Comparison of ENCODE assay signal across 18 cellular contexts in genomic region chr19:48552406-48553322, GRCh38. TPM values are rescaled to one million over a fixed set of nuclear protein-coding genes. Genes with fewer than 3 reads are reported as not detected.
DNase-seq lines count a peak whose midpoint lies in the region; ATAC-seq and TF ChIP-seq lines count a peak whose summit lies in the region.
"Had no signal": no experiment of that assay in that cellular context is flagged by ENCODE, and none has a peak within 500 bp of the region (broad histone marks: within the 10 kb centered on the region; RNA-seq: fewer than 3 reads in every experiment).

No MANE protein-coding gene starts in this region.

- DNase-seq in HCEC 1CT, result peak; percentile 13
- DNase-seq in Panc1 (ENCODE audit: low read depth, low spot score), result no peak
- no peak for DNase-seq in GOT3 (lab: John Stamatoyannopoulos, UW)
- DNase-seq in activated CD8-positive, alpha-beta memory T cell treated with anti-CD3 and anti-CD28 coated beads, Interleukin-2, amount 50 U/mL, for 48 hours, result no peak
- DNase-seq: activated CD8-positive, alpha-beta memory T cell treated with anti-CD3 and anti-CD28 coated beads for 24 hours; adrenal gland; AML-193; effector CD8-positive, alpha-beta T cell; GDM1; hypothalamus; KG1; right lobe of liver; T-cell had no signal

- H3K9me3 ChIP-seq in Panc1 (ENCODE audit: control insufficient read depth, insufficient read depth, low read depth, low read length) (no peaks in the 10 kb centered on the region), esophagus (ENCODE audit: control insufficient read depth in 2 of 2, insufficient read depth in 1 of 2, low read depth in 1 of 2, low read length in 1 of 2) (no peaks in the 10 kb centered on the region)
- H3K9me3 ChIP-seq: adrenal gland, right lobe of liver had no signal

- in situ Hi-C loops in Panc1 (cut with HindIII; ENCODE audit: low pct_unique_long_range_greater_than_20kb, low sequenced_read_pairs), result no loop called here

- no peak for TF ChIP-seq CTCF in Panc1 (IDR thresholded peaks at IDR 0.05)

- H3K36me3 ChIP-seq in Panc1 (ENCODE audit: control insufficient read depth, insufficient read depth, low read length), result no peaks in the 10 kb centered on the region
- H3K36me3 ChIP-seq in esophagus (ENCODE audit: control insufficient read depth in 2 of 2, insufficient read depth in 2 of 2, low read length in 1 of 2), result no peaks in the 10 kb centered on the region
- H3K36me3 ChIP-seq: adrenal gland, right lobe of liver had no signal

- POLR2A ChIA-PET in Panc1 (lab: Charles Lee), result interaction anchor here (0.5 kb wide), 1 partner anchor 101 kb away, joined by 7 read pairs; no protein-coding TSS in a partner anchor

- peak overlapping the region; percentile 75 for H3K27ac ChIP-seq in Panc1 (ENCODE audit: low read length)
- H3K27ac ChIP-seq in esophagus (ENCODE audit: low read depth in 2 of 2, low read length in 1 of 2), result peak overlapping the region; percentile 50 to 87
- H3K27ac ChIP-seq in skin epidermis, result peak overlapping the region in 18 of 21 experiments; percentile 7 to 91 (median 72)
- H3K27ac ChIP-seq: right lobe of liver had no signal

- intact Hi-C loops in Panc1 (cut with micrococcal nuclease; ENCODE audit: unreplicated experiment), result no loop called here

- CTCF ChIA-PET in Panc1 (lab: Charles Lee), result no interaction called here

- 73 to 76% methylated on average over 19 of the region's 19 CpGs for WGBS in esophagus, 2 donors

- BruUV-seq in Panc1 (replicated peaks; lab: Mats Ljungman, UMichigan), result no TSS peak

- ATAC-seq in Panc1, result no peak
- no peak for ATAC-seq in GM18867 (IDR thresholded peaks at IDR 0.05; ENCODE audit: unreplicated experiment)
- ATAC-seq: T-cell had no signal

- H3K4me1 ChIP-seq in Panc1 (ENCODE audit: control insufficient read depth, insufficient read depth, low read length), result peaks cover 27% of the 10 kb centered on the region
- H3K4me1 ChIP-seq in esophagus (ENCODE audit: control insufficient read depth in 2 of 2, insufficient read depth in 2 of 2, low read length in 1 of 2), result peaks cover 2 to 6% of the 10 kb centered on the region in 2 donors
- H3K4me1 ChIP-seq: right lobe of liver had no signal

- H3K4me3 ChIP-seq in Panc1 (ENCODE audit: low read depth in 2 of 2, low read length in 2 of 2), result no peak overlapping the region
- peak overlapping the region; percentile 59 to 71 for H3K4me3 ChIP-seq in esophagus (ENCODE audit: low read depth in 1 of 2, low read length in 2 of 2)
- H3K4me3 ChIP-seq in skin epidermis, result peak overlapping the region; percentile 16 to 36 (median 26)
- H3K4me3 ChIP-seq: adrenal gland, right lobe of liver had no signal

- H3K27me3 ChIP-seq in Panc1 (ENCODE audit: control insufficient read depth, insufficient read depth, low read length) (no peaks in the 10 kb centered on the region), esophagus (ENCODE audit: control insufficient read depth in 1 of 2, insufficient read depth in 2 of 2, low read length in 2 of 2) (no peaks in the 10 kb centered on the region)
- H3K27me3 ChIP-seq: adrenal gland, right lobe of liver had no signal

RNA-seq across cellular contexts. Expression of gene SULT2B1, which starts 0.7 kb away (rescaled TPM):
- 3.6 TPM for total RNA-seq in Panc1 (2021; ENCODE audit: unreplicated experiment)
- polyA plus RNA-seq in Panc1 (2012; ENCODE audit: insufficient read length), result 7.1 TPM
- 100 to 1,000 TPM; 295 to 320 TPM for polyA plus RNA-seq in esophagus
- total RNA-seq: activated T-helper 2 cell treated with anti-CD3 and anti-CD28 coated beads, Interferon-gamma antibody, Interleukin-2, Interleukin-4, amounts not matched to agents 10 μg/mL and 5 μg/mL and 100 μg/mL, durations not matched to agents 14 hours and 24 hours and 36 hours; T-cell had no signal

RNA-seq across cellular contexts. Expression of gene LMTK3, which starts 41.0 kb away (rescaled TPM):
- total RNA-seq in Panc1 (2021; ENCODE audit: unreplicated experiment), result 10.6 TPM
- polyA plus RNA-seq in Panc1 (2012; ENCODE audit: insufficient read length), result 16.9 TPM
- polyA plus RNA-seq in esophagus, result 1 to 10 TPM; 2.9 to 7.5 TPM

RNA-seq across cellular contexts. Expression of gene SPACA4, which starts 53.9 kb away (rescaled TPM):
- total RNA-seq in Panc1 (2021; ENCODE audit: unreplicated experiment), result not detected
- polyA plus RNA-seq in Panc1 (2012; ENCODE audit: insufficient read length), result not detected
- 1 to 10 TPM; 1.2 to 1.9 TPM for polyA plus RNA-seq in esophagus
- total RNA-seq: activated T-helper 2 cell treated with anti-CD3 and anti-CD28 coated beads, Interferon-gamma antibody, Interleukin-2, Interleukin-4, amounts not matched to agents 10 μg/mL and 5 μg/mL and 100 μg/mL, durations not matched to agents 14 hours and 24 hours and 36 hours; adrenal gland; H7; right lobe of liver; T-cell had no signal
- polyA plus RNA-seq: adrenal gland had no signal

Comparison
In these comparisons a context has a peak if more than half of its experiments do, and no peak if none do; other contexts are left out.
1. H3K4me3 ChIP-seq: peak in esophagus (2 of 2) and skin epidermis (7 of 7); none in Panc1 (0 of 2).
2. Peak in every context shown above with its lines, with median percentiles within 50 percentile points of each other: H3K27ac ChIP-seq.